In the genomic region with DNA sequence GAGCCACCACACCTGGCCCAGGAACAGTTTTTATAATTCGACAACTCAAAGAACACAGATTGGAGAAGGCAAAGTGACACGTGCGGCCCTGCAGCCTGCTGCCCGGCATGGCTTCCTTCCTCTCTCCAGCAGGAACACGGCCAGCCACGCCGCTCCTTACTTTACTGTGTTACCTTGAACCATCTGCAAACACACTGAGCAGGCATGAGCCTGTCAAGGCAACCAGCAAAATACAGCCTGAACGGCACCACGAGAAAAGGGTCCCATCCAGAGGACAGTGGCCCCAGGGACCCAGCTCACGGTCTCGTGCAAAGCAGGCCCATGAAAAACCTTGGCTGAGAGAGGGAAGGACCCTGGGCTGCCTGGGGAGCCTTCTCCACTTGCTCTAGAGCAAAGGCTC, we compare ENCODE assay signal across 16 cellular contexts. TPM values are rescaled to one million over a fixed set of nuclear protein-coding genes. Genes with fewer than 3 reads are reported as not detected.
DNase-seq lines count a peak whose midpoint lies in the region; FAIRE-seq and TF ChIP-seq lines count a peak whose summit lies in the region.
"Had no signal": no experiment of that assay in that cellular context is flagged by ENCODE, and none has a peak within 500 bp of the region (broad histone marks: within the 10 kb centered on the region; RNA-seq: fewer than 3 reads in every experiment).

No MANE protein-coding gene starts in this region.

- no CpG with 5 or more reads among the region's 11 CpGs for WGBS in neuronal stem cell (ENCODE audit: extremely low coverage in 2 of 2, insufficient read length in 2 of 2, insufficient replicate concordance in 1 of 2), 2 donors
- 97% methylated on average over 11 of the region's 11 CpGs for WGBS in suprapubic skin

- no peak overlapping the region for H2BK12ac ChIP-seq in neuronal stem cell (ENCODE audit: low read length)

- H2BK15ac ChIP-seq in neuronal stem cell (ENCODE audit: low read length), result no peak overlapping the region

- no peak overlapping the region for H3K14ac ChIP-seq in neuronal stem cell (ENCODE audit: low read length)

- H3K4me2 ChIP-seq in neuronal stem cell (ENCODE audit: insufficient read depth, low read length, poor library complexity, severe bottlenecking), result no peak overlapping the region
- H3K4me2 ChIP-seq: BLaER1 had no signal

- no peaks in the 10 kb centered on the region for H3K4me1 ChIP-seq in kidney (ENCODE audit: control insufficient read depth in 1 of 2, insufficient read depth in 1 of 2, low read depth in 1 of 2, low read length in 2 of 2)
- no peaks in the 10 kb centered on the region for H3K4me1 ChIP-seq in neuronal stem cell (ENCODE audit: control insufficient read depth in 2 of 2, insufficient read depth in 1 of 2, low read depth in 1 of 2, low read length in 2 of 2)
- H3K4me1 ChIP-seq in suprapubic skin, result peaks cover 11% of the 10 kb centered on the region
- H3K4me1 ChIP-seq: Caco-2 had no signal

- no peak for TF ChIP-seq EP300 in suprapubic skin (IDR thresholded peaks at IDR 0.05)

- H3K9me3 ChIP-seq in kidney (ENCODE audit: control insufficient read depth in 1 of 2, low read length in 2 of 2), result no peaks in the 10 kb centered on the region
- no peaks in the 10 kb centered on the region for H3K9me3 ChIP-seq in neuronal stem cell (replicated peaks in 1 of 2; ENCODE audit: control insufficient read depth in 2 of 2, insufficient read depth in 1 of 2, low read depth in 1 of 2, low read length in 2 of 2)
- no peaks in the 10 kb centered on the region for H3K9me3 ChIP-seq in suprapubic skin
- H3K9me3 ChIP-seq: BLaER1, Caco-2 had no signal

- intact Hi-C loops in kidney (cut with DNase I), result no loop called here

- no peaks in the 10 kb centered on the region for H3K79me1 ChIP-seq in neuronal stem cell (ENCODE audit: low read depth, low read length)

- no peak overlapping the region for H3K18ac ChIP-seq in neuronal stem cell (ENCODE audit: low read length)

- H3K36me3 ChIP-seq in kidney (ENCODE audit: control insufficient read depth in 1 of 2, insufficient read depth in 2 of 2, low read length in 2 of 2), result peaks cover 4% of the 10 kb centered on the region in 2 donors
- H3K36me3 ChIP-seq in neuronal stem cell (replicated peaks in 1 of 2; ENCODE audit: control insufficient read depth in 2 of 2, insufficient read depth in 2 of 2, low read length in 2 of 2), result peaks cover 19 to 71% of the 10 kb centered on the region in 2 donors
- H3K36me3 ChIP-seq in suprapubic skin, result peaks cover 32% of the 10 kb centered on the region

- no peak overlapping the region for H2AFZ ChIP-seq in neuronal stem cell (ENCODE audit: low read length)
- H2AFZ ChIP-seq: GM23248 had no signal

- TF ChIP-seq CTCF in kidney (IDR thresholded peaks at IDR 0.05; ENCODE audit: borderline replicate concordance, extremely low read depth, insufficient read depth) (no peak), suprapubic skin (IDR thresholded peaks at IDR 0.05) (no peak)

- H3K27me3 ChIP-seq in neuronal stem cell (ENCODE audit: control insufficient read depth in 3 of 3, insufficient read depth in 3 of 3, low read depth in 1 of 3, low read length in 3 of 3) (no peaks in the 10 kb centered on the region), suprapubic skin (no peaks in the 10 kb centered on the region)
- H3K27me3 ChIP-seq: BLaER1 had no signal

- no peak overlapping the region for H2BK120ac ChIP-seq in neuronal stem cell (ENCODE audit: low read depth, low read length)

- no peak overlapping the region for H2BK5ac ChIP-seq in neuronal stem cell (ENCODE audit: low read length)

- no peak overlapping the region for H4K8ac ChIP-seq in neuronal stem cell (ENCODE audit: low read depth, low read length)

- no peak overlapping the region for H3K4ac ChIP-seq in neuronal stem cell (ENCODE audit: low read length)

- H3K27ac ChIP-seq in kidney (ENCODE audit: low read depth in 2 of 2, low read length in 2 of 2), result no peak overlapping the region
- no peak overlapping the region for H3K27ac ChIP-seq in neuronal stem cell (replicated peaks; ENCODE audit: low read length)
- H3K27ac ChIP-seq in suprapubic skin, result no peak overlapping the region
- H3K27ac ChIP-seq: BLaER1, GM23248 had no signal

- TF ChIP-seq POLR2A in suprapubic skin (IDR thresholded peaks at IDR 0.05), result no peak

- H3K9ac ChIP-seq in kidney (ENCODE audit: low read length in 2 of 2) (no peak overlapping the region), neuronal stem cell (ENCODE audit: low read depth, low read length, poor library complexity) (peak overlapping the region; percentile 5)
- H3K9ac ChIP-seq: BLaER1, GM23248 had no signal

- H2AK5ac ChIP-seq in neuronal stem cell (ENCODE audit: low read depth, low read length), result no peak overlapping the region

- no peak overlapping the region for H3K4me3 ChIP-seq in kidney (ENCODE audit: low read length in 2 of 2)
- H3K4me3 ChIP-seq in neuronal stem cell (ENCODE audit: low read length in 2 of 2), result no peak overlapping the region
- no peak overlapping the region for H3K4me3 ChIP-seq in suprapubic skin
- H3K4me3 ChIP-seq: BLaER1, GM23248 had no signal

- DNase-seq in activated effector memory CD4-positive, alpha-beta T cell treated with anti-CD3 and anti-CD28 coated beads, Interleukin-2, amount 50 U/mL, for 16 hours, result peak; percentile 44
- no peak for DNase-seq in activated effector memory CD4-positive, alpha-beta T cell treated with Interleukin-2 at 50 U/mL for 16 hours
- DNase-seq in kidney, result peak; percentile 56
- DNase-seq in neuronal stem cell (ENCODE audit: low spot score), result no peak
- peak; percentile 36 to 49 for DNase-seq in suprapubic skin (ENCODE audit: low spot score in 2 of 2)
- DNase-seq in stimulated activated CD8-positive, alpha-beta memory T cell treated with anti-CD3 and anti-CD28 coated beads, Interleukin-4, amount 100 ng/mL, for 48 hours, result no peak
- no peak for DNase-seq in NCI-H1092 treated with DMSO at 0.1 percent for 48 hours (lab: John Stamatoyannopoulos, UW)
- no peak for DNase-seq in DMS79 treated with DMSO at 0.1 percent for 48 hours (lab: John Stamatoyannopoulos, UW)
- DNase-seq: 8988T; AML-193; Caco-2; CD8-positive, alpha-beta memory T cell; DMS53; GM23248 had no signal

- peak overlapping the region; percentile 56 for H3K23ac ChIP-seq in neuronal stem cell (ENCODE audit: low read depth, low read length, poor library complexity)

- H4K91ac ChIP-seq in neuronal stem cell (ENCODE audit: low read depth, low read length, poor library complexity), result no peak overlapping the region

- no peak for FAIRE-seq in kidney (lab: Jason Lieb, UNC)
- FAIRE-seq: H54 had no signal

RNA-seq across cellular contexts. Expression of gene NPHP4, which starts 38.8 kb away (rescaled TPM):
- total RNA-seq in kidney, result 16.1 TPM
- 2.9 TPM for polyA plus RNA-seq in kidney (ENCODE audit: insufficient read depth, low read depth, low replicate concordance)
- 9.7 TPM for polyA plus RNA-seq in neuronal stem cell (2013, experiment 1 of 2)
- polyA plus RNA-seq in neuronal stem cell (2013, experiment 2 of 2), result 9.5 TPM
- total RNA-seq in suprapubic skin, result 10 to 100 TPM; 26.3 to 33.7 (median 29.1) TPM

Comparison
In these comparisons a context has a peak if more than half of its experiments do, and no peak if none do; other contexts are left out.
1. DNase-seq: peak in activated effector memory CD4-positive, alpha-beta T cell treated with anti-CD3 and anti-CD28 coated beads, Interleukin-2, amount 50 U/mL, for 16 hours (single experiment), kidney (single experiment) and suprapubic skin (2 of 2); none in activated effector memory CD4-positive, alpha-beta T cell treated with Interleukin-2 at 50 U/mL for 16 hours (single experiment), neuronal stem cell (single experiment), stimulated activated CD8-positive, alpha-beta memory T cell treated with anti-CD3 and anti-CD28 coated beads, Interleukin-4, amount 100 ng/mL, for 48 hours (single experiment), NCI-H1092 treated with DMSO at 0.1 percent for 48 hours (single experiment) and DMS79 treated with DMSO at 0.1 percent for 48 hours (single experiment).